In genomic region chrX:110287605-110288004, GRCh38 we compare ENCODE assay signal across 32 cellular contexts. TPM values are rescaled to one million over a fixed set of nuclear protein-coding genes. Genes with fewer than 3 reads are reported as not detected.
DNase-seq lines count a peak whose midpoint lies in the region; ATAC-seq, FAIRE-seq and TF ChIP-seq lines count a peak whose summit lies in the region.
"Had no signal": no experiment of that assay in that cellular context is flagged by ENCODE, and none has a peak within 500 bp of the region (broad histone marks: within the 10 kb centered on the region; RNA-seq: fewer than 3 reads in every experiment).

No MANE protein-coding gene starts in this region.

- WGBS in A549 (ENCODE audit: missing lambda C conversion rate) = 89% methylated on average over 2 of the region's 2 CpGs

- H3K36me3 ChIP-seq in astrocyte (ENCODE audit: insufficient read depth, low read length) = no peaks in the 10 kb centered on the region
- H3K36me3 ChIP-seq: colonic mucosa, gastrocnemius medialis, tibial artery, WERI-Rb-1 had no signal

- no peak overlapping the region for H2AFZ ChIP-seq in astrocyte (ENCODE audit: low read depth, low read length)

- CTCF ChIA-PET in A549 (lab: Yijun Ruan, JAX) = interaction anchor here (1.1 to 1.2 kb wide), 2 partner anchors 17 to 120 kb away, joined by 3 to 4 read pairs; no protein-coding TSS in a partner anchor

- H3K4me2 ChIP-seq in A549 = 0 out of 3 replicates have a peak overlapping the region, but pooled peaks have one; percentile 5
- no peak overlapping the region for H3K4me2 ChIP-seq in astrocyte (ENCODE audit: low read length)

- TF ChIP-seq CTCF in A549 (IDR thresholded peaks at IDR 0.05) = no peak
- no peak for TF ChIP-seq CTCF in astrocyte (IDR thresholded peaks at IDR 0.05; ENCODE audit: insufficient read depth, low read depth, low read length)
- no peak for TF ChIP-seq CTCF in fibroblast of the aortic adventitia (IDR thresholded peaks at IDR 0.05; ENCODE audit: insufficient read depth, low read length)

- H4K20me1 ChIP-seq in astrocyte (ENCODE audit: insufficient read depth, low read length) = no peaks in the 10 kb centered on the region

- no peaks in the 10 kb centered on the region for H3K36me3 Mint-ChIP-seq in astrocyte (ENCODE audit: low read depth, unreplicated experiment)

- TF ChIP-seq EP300 in A549 (IDR thresholded peaks at IDR 0.05) = no peak

- no peaks in the 10 kb centered on the region for H3K9me3 Mint-ChIP-seq in astrocyte (ENCODE audit: unreplicated experiment)
- H3K9me3 Mint-ChIP-seq: activated T-helper 17 cell treated with anti-CD3 and anti-CD28 coated beads, Interleukin-2, amount 50 U/mL, for 72 hours; CD8-positive, alpha-beta T cell had no signal

- peak overlapping the region in 1 of 2 experiments; percentile 86; a peak in 3 of 6 replicates for H3K27ac ChIP-seq in A549
- no peak overlapping the region for H3K27ac ChIP-seq in astrocyte (ENCODE audit: low read depth, low read length)
- H3K27ac ChIP-seq: colonic mucosa, gastrocnemius medialis, HL-60, tibial artery, WERI-Rb-1 had no signal

- H3K4me3 ChIP-seq in A549 (no peak overlapping the region), astrocyte (ENCODE audit: insufficient read depth, low read depth, low read length) (no peak overlapping the region), fibroblast of the aortic adventitia (ENCODE audit: low read depth, low read length) (no peak overlapping the region)
- H3K4me3 ChIP-seq: colonic mucosa, gastrocnemius medialis, tibial artery had no signal

- H3K4me1 ChIP-seq in A549 (peaks cover 50% of the 10 kb centered on the region), astrocyte (ENCODE audit: insufficient read depth, low read length) (peaks cover 16% of the 10 kb centered on the region)
- H3K4me1 ChIP-seq: colonic mucosa, gastrocnemius medialis, tibial artery had no signal

- POLR2A ChIA-PET in A549 (lab: Yijun Ruan, JAX) = interaction anchor here (0.8 kb wide), 1 partner anchor 29 kb away, joined by 4 read pairs; no protein-coding TSS in a partner anchor

- no peak overlapping the region for H3K9ac ChIP-seq in astrocyte (ENCODE audit: low read length)

- ATAC-seq in A549 = no peak
- ATAC-seq: activated T-helper 17 cell treated with anti-CD3 and anti-CD28 coated beads, Interleukin-2, amount 50 U/mL, for 72 hours; CD8-positive, alpha-beta T cell; sciatic nerve had no signal

- peaks cover 28% of the 10 kb centered on the region for H3K79me2 ChIP-seq in astrocyte (ENCODE audit: insufficient read depth, low read length)

- H3K4me3 Mint-ChIP-seq in astrocyte (ENCODE audit: unreplicated experiment) = no peak overlapping the region
- H3K4me3 Mint-ChIP-seq: activated T-helper 17 cell treated with anti-CD3 and anti-CD28 coated beads, Interleukin-2, amount 50 U/mL, for 72 hours; B cell; CD8-positive, alpha-beta T cell; mesothelial cell of epicardium had no signal

- H3K27ac Mint-ChIP-seq in astrocyte (ENCODE audit: unreplicated experiment) = no peak overlapping the region
- H3K27ac Mint-ChIP-seq: activated T-helper 17 cell treated with anti-CD3 and anti-CD28 coated beads, Interleukin-2, amount 50 U/mL, for 72 hours; B cell; mesothelial cell of epicardium had no signal

- H3K4me1 Mint-ChIP-seq in astrocyte (ENCODE audit: low read depth, unreplicated experiment) = peaks cover 16% of the 10 kb centered on the region
- H3K4me1 Mint-ChIP-seq: mesothelial cell of epicardium had no signal

- no peak for TF ChIP-seq RAD21 in A549 (conservative IDR thresholded peaks at IDR 0.05 in 1 of 2, IDR thresholded peaks at IDR 0.05 in 1 of 2)

- H3K27me3 ChIP-seq in astrocyte (ENCODE audit: insufficient read depth, low read length) = no peaks in the 10 kb centered on the region
- H3K27me3 ChIP-seq: colonic mucosa, gastrocnemius medialis, tibial artery had no signal

- FAIRE-seq in A549 (lab: Jason Lieb, UNC) (peak; percentile 84), GM19239 (lab: Jason Lieb, UNC) (peak; percentile 72), astrocyte (lab: Jason Lieb, UNC) (peak; percentile 89)
- FAIRE-seq: A204.1, bronchial epithelial cell had no signal

- H3K9me3 ChIP-seq in A549 (no peaks in the 10 kb centered on the region; the same call in 2 of the 3 replicates), astrocyte (ENCODE audit: insufficient read depth, low read depth, low read length) (no peaks in the 10 kb centered on the region)
- H3K9me3 ChIP-seq: colonic mucosa, gastrocnemius medialis, tibial artery had no signal

- TF ChIP-seq POLR2A in A549 (IDR thresholded peaks at IDR 0.05; ENCODE audit: low read length) = no peak

- DNase-seq in A549 (ENCODE audit: low read depth in 1 of 2, low spot score in 1 of 2) (no peak), GM19239 (ENCODE audit: insufficient read length, low spot score) (no peak), astrocyte (ENCODE audit: low read depth) (no peak), fibroblast of the aortic adventitia (ENCODE audit: low read depth) (peak; percentile 37), NCI-H187 (lab: John Stamatoyannopoulos, UW) (no peak), COLO668 (lab: John Stamatoyannopoulos, UW; ENCODE audit: unreplicated experiment) (no peak), NCI-H526 treated with DMSO at 0.1 percent for 48 hours (lab: John Stamatoyannopoulos, UW) (no peak), NCI-H510A treated with DMSO at 0.1 percent for 48 hours (lab: John Stamatoyannopoulos, UW) (no peak)
- DNase-seq: activated CD4-positive, alpha-beta T cell treated with anti-CD3 and anti-CD28 coated beads for 48 hours; activated naive CD4-positive, alpha-beta T cell treated with anti-CD3 and anti-CD28 coated beads, Interleukin-2, amount 50 U/mL, for 16 hours; CD8-positive, alpha-beta T cell; colonic mucosa; DMS 273 treated with DMSO at 0.1 percent for 48 hours; effector CD8-positive, alpha-beta T cell; gastrocnemius medialis; MV-4-11; NCI-H1436; NCI-H2107; NCI-H82; SIG-M5; stimulated activated CD4-positive, alpha-beta T cell treated with anti-CD3 and anti-CD28 coated beads, Interleukin-15, amount 100 ng/mL, for 24 hours; stimulated activated CD4-positive, alpha-beta T cell treated with anti-CD3 and anti-CD28 coated beads, Interleukin-4, amount 100 ng/mL, for 4 hours; SW 1271; tibial artery; WERI-Rb-1 had no signal

- no peaks in the 10 kb centered on the region for H3K27me3 Mint-ChIP-seq in astrocyte (ENCODE audit: low read depth, unreplicated experiment)
- H3K27me3 Mint-ChIP-seq: activated T-helper 17 cell treated with anti-CD3 and anti-CD28 coated beads, Interleukin-2, amount 50 U/mL, for 72 hours; B cell had no signal

TF ChIP-seq in A549, 52 proteins besides CTCF, POLR2A, EP300 and RAD21:
- TF ChIP-seq ZFP36 (IDR thresholded peaks at IDR 0.05; ENCODE audit: borderline replicate concordance, partially characterized antibody) (no peak), CEBPB (IDR thresholded peaks at IDR 0.05) (peak; percentile 32 to 68; a peak in 3 of 4 replicates), ATOH8 (CRISPR knock-in tag; IDR thresholded peaks at IDR 0.05; ENCODE audit: low read depth) (no peak), POLR2AphosphoS2 (conservative IDR thresholded peaks at IDR 0.05; ENCODE audit: low read length) (no peak)

RNA-seq across cellular contexts. Expression of gene AMMECR1, which starts 30.3 kb away (rescaled TPM):
- polyA plus RNA-seq in A549 (2011; rRNA removed) (12.6 and 13.7 TPM in 2 replicates), A549 (2017; fragmentation: RNase III; extraction: RNeasy Plus Mini Kit Qiagen cat#74134 plus additional on column Dnase treatment) (7.9 to 8.9 TPM (median 8.1 TPM) in 3 replicates)
- polyA plus RNA-seq in A549 (2012; cell fraction: cytosol; rRNA removed) = 3.9 and 4.2 TPM in 2 replicates
- polyA plus RNA-seq in A549 (2012; cell fraction: nucleus; rRNA removed) = 4.0 and 4.4 TPM in 2 replicates
- polyA minus RNA-seq in A549 (2011; rRNA and poly(A)+ RNA removed) = 5.2 and 9.6 TPM in 2 replicates
- total RNA-seq in astrocyte (14.7 and 16.0 TPM in 2 replicates), fibroblast of the aortic adventitia (ENCODE audit: low replicate concordance) (13.8 and 24.8 TPM in 2 replicates)
